ENCODE assay signal across 8 cellular contexts in the genomic region with DNA sequence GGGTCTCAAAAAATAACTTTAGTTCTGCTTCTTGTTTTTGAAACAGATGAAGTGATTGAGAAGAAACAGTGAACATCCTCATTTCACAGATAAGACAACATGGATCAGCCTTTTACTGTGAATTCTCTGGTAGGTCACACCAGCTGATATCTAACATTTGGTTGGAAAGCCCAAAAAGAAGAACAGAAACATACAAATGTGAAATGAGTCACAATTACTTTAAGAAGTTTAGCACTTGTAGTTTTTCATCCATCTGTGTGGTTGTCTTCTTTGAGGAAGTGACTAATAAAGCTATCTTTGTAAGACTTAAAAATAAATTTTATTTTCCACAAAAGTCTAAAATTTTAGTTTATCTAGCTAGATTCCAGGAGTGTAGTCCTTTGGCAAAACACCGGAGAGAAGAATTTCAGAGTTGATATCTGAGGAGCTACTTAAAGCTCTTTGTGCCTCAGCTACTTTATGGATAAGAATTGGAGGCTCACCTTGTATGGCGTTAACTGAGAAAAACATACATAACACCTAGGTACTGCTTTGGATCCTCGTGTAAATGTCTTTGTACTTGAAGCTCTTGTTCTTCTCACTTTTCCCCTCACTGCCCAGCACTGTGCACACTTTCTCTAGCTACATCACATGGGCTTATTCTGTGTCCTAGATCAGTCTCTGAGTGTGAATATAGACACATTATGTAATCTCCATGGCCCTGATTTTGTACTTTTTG. TPM values are rescaled to one million over a fixed set of nuclear protein-coding genes. Genes with fewer than 3 reads are reported as not detected.
DNase-seq lines count a peak whose midpoint lies in the region; ATAC-seq and TF ChIP-seq lines count a peak whose summit lies in the region.

No MANE protein-coding gene starts in this region.

- H3K4me3 Mint-ChIP-seq in Calu3 (ENCODE audit: low read depth, unreplicated experiment) = no peak overlapping the region

- H3K9me3 Mint-ChIP-seq in Calu3 (ENCODE audit: low read depth, unreplicated experiment) = no peaks in the 10 kb centered on the region

- H3K27me3 Mint-ChIP-seq in Calu3 (ENCODE audit: unreplicated experiment) = no peaks in the 10 kb centered on the region

- no peaks in the 10 kb centered on the region for H3K9me3 ChIP-seq in tibial artery

- BruUV-seq in Calu3 (replicated peaks; lab: Mats Ljungman, UMichigan) = no TSS peak

- CTCF ChIA-PET in Calu3 (lab: Charles Lee) = no interaction called here

- H3K36me3 ChIP-seq in tibial artery = peaks cover 0 to 3% (median 3%) of the 10 kb centered on the region in 3 donors

- no peaks in the 10 kb centered on the region for H3K27me3 ChIP-seq in tibial artery

- no peaks in the 10 kb centered on the region for H3K4me1 ChIP-seq in tibial artery

- no peak overlapping the region for H3K4me3 ChIP-seq in tibial artery

- H3K4me1 Mint-ChIP-seq in Calu3 (ENCODE audit: low read depth, unreplicated experiment) = peaks cover 9% of the 10 kb centered on the region

- ATAC-seq in GM18858 (IDR thresholded peaks at IDR 0.05; ENCODE audit: unreplicated experiment) (peak; percentile 85), HG02610 (IDR thresholded peaks at IDR 0.05; ENCODE audit: unreplicated experiment) (peak; percentile 88)

- no peak overlapping the region for H3K27ac Mint-ChIP-seq in Calu3 (ENCODE audit: unreplicated experiment)

- H3K27ac ChIP-seq in tibial artery = no peak overlapping the region

- H3K36me3 Mint-ChIP-seq in Calu3 (ENCODE audit: insufficient read depth, unreplicated experiment) = no peaks in the 10 kb centered on the region

- no peak for TF ChIP-seq CTCF in tibial artery (IDR thresholded peaks at IDR 0.05)
- no peak for TF ChIP-seq CTCF in Calu3 (IDR thresholded peaks at IDR 0.05; ENCODE audit: unreplicated experiment)

- intact Hi-C loops in tibial artery (cut with DNase I; ENCODE audit: low total_unique reads) = no loop called here
- intact Hi-C loops in Calu3 (cut with micrococcal nuclease; ENCODE audit: unreplicated experiment) = no loop called here

- peak; percentile 72 to 97 for DNase-seq in NOMO-1 (lab: John Stamatoyannopoulos, UW; ENCODE audit: unreplicated experiment in 2 of 2)
- DNase-seq in inferior parietal cortex (ENCODE audit: extremely low spot score) = peak; percentile 61
- DNase-seq in kidney glomerular epithelial cell (lab: John Stamatoyannopoulos, UW) = no peak
- DNase-seq in tibial artery = no peak
- no peak for DNase-seq in NK-92 treated with Interleukin-12 subunit alpha and Interleukin-12 subunit beta, amount 100 ng/mL, for 24 hours (lab: John Stamatoyannopoulos, UW)
- DNase-seq in Calu3 = no peak

RNA-seq across cellular contexts. Expression of a gene that starts 21.7 kb away (rescaled TPM):
- total RNA-seq in Calu3 (2022) = 9.4 and 9.5 TPM in 2 replicates

RNA-seq across cellular contexts. Expression of a gene that starts 50.1 kb away (rescaled TPM):
- total RNA-seq in Calu3 (2022) = 20.6 and 33.7 TPM in 2 replicates

RNA-seq across cellular contexts. Expression of a gene that starts 50.8 kb away (rescaled TPM):
- total RNA-seq in Calu3 (2022) = 1.0 and 1.1 TPM in 2 replicates

Comparison
In these comparisons a context has a peak if more than half of its experiments do, and no peak if none do; other contexts are left out.
1. DNase-seq: peak in NOMO-1 (2 of 2) and inferior parietal cortex (single experiment); none in kidney glomerular epithelial cell (single experiment), tibial artery (0 of 2), NK-92 treated with Interleukin-12 subunit alpha and Interleukin-12 subunit beta, amount 100 ng/mL, for 24 hours (single experiment) and Calu3 (single experiment).